Comparison of ENCODE assay signal across 1 cellular context in genomic region chr12:53502331-53502730, GRCh38.
TF ChIP-seq lines count a peak whose summit lies in the region.

No MANE protein-coding gene starts in this region.

TF ChIP-seq in SK-N-SH treated with all-trans-retinoic acid at 6 μM for 48 hours, 23 proteins besides CTCF, POLR2A, EP300 and RAD21 (continued from another document):
- no peak for TF ChIP-seq TSHZ2 (CRISPR knock-in tag; IDR thresholded peaks at IDR 0.05)
- no peak for TF ChIP-seq RARB (CRISPR knock-in tag; IDR thresholded peaks at IDR 0.05)
- TF ChIP-seq ZNF8 (CRISPR knock-in tag; IDR thresholded peaks at IDR 0.05) = no peak
- TF ChIP-seq OSR1 (CRISPR knock-in tag; IDR thresholded peaks at IDR 0.05) = no peak
